In the genomic region with DNA sequence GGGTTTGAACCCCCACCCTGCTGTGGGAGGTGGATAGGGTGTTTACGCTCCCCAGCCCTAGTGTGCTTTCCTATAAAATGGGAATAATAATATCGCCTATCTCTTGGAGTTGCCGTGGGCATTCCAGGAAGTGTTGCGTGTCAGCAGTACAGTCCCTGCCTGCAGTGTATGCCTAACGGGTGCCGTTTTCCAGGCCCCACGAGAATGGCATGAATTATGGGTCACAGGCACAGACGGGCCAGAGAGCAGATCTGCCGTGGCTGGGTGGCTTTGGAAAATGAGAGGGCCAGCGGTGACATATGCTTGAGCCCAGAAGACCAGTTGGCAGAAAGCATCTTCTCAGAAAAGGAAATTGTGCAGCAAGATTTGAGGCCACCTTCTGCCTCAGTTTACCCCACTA, we compare ENCODE assay signal across 24 cellular contexts.
DNase-seq lines count a peak whose midpoint lies in the region; ATAC-seq and TF ChIP-seq lines count a peak whose summit lies in the region.
"Had no signal": no experiment of that assay in that cellular context is flagged by ENCODE, and none has a peak within 500 bp of the region (broad histone marks: within the 10 kb centered on the region; RNA-seq: fewer than 3 reads in every experiment).

No MANE protein-coding gene starts in this region.

- dilution Hi-C loops in IMR-90 (cut with HindIII; ENCODE audit: low sequenced_read_pairs, unreplicated experiment) = no loop called here

- no peak for ATAC-seq in IMR-90 (ENCODE audit: low read depth)
- no peak for ATAC-seq in activated T-helper 17 cell treated with anti-CD3 and anti-CD28 coated beads, Interleukin-2, amount 50 U/mL, for 72 hours (replicated peaks)
- ATAC-seq: activated naive CD8-positive, alpha-beta T cell treated with anti-CD3 and anti-CD28 coated beads, Interleukin-2, amount 50 U/mL, for 24 hours; left colon; natural killer cell; Right ventricle myocardium inferior had no signal

- CTCF ChIA-PET in AG04450 (lab: Charles Lee) (interaction anchor here (1.1 kb wide), 1 partner anchor 18 kb away, joined by 3 read pairs; no protein-coding TSS in a partner anchor), IMR-90 (lab: Yijun Ruan, JAX) (interaction anchor here (1.2 kb wide), 1 partner anchor 26 kb away, joined by 3 read pairs; no protein-coding TSS in a partner anchor)

- H3K9me3 ChIP-seq in AG04450 (ENCODE audit: control insufficient read depth, insufficient read depth, low read length) = peaks cover 9% of the 10 kb centered on the region; the same call in 1 of the 2 replicates
- H3K9me3 ChIP-seq in IMR-90 (ENCODE audit: control insufficient read depth, insufficient read depth, low read length) = no peaks in the 10 kb centered on the region; the same call in 1 of the 2 replicates
- H3K9me3 ChIP-seq in endodermal cell (ENCODE audit: control insufficient read depth, low read length) = no peaks in the 10 kb centered on the region
- H3K9me3 ChIP-seq in osteoblast (ENCODE audit: low read depth, low read length) = no peaks in the 10 kb centered on the region
- H3K9me3 ChIP-seq: HAP-1, tibial artery had no signal

- peak overlapping the region; percentile 83 for H3K27ac Mint-ChIP-seq in endodermal cell
- no peak overlapping the region for H3K27ac Mint-ChIP-seq in activated T-helper 17 cell treated with anti-CD3 and anti-CD28 coated beads, Interleukin-2, amount 50 U/mL, for 72 hours
- H3K27ac Mint-ChIP-seq: activated CD4-positive, alpha-beta memory T cell treated with anti-CD3 and anti-CD28 coated beads for 36 hours; activated naive CD8-positive, alpha-beta T cell treated with anti-CD3 and anti-CD28 coated beads, Interleukin-2, amount 50 U/mL, for 24 hours; B cell; memory B cell; natural killer cell; stimulated activated naive CD8-positive, alpha-beta T cell treated with anti-CD3 and anti-CD28 coated beads, Interleukin-15, amount 100 ng/mL, for 72 hours had no signal

- H3K4me1 Mint-ChIP-seq in endodermal cell = peaks cover 15% of the 10 kb centered on the region
- peaks cover 7% of the 10 kb centered on the region for H3K4me1 Mint-ChIP-seq in activated T-helper 17 cell treated with anti-CD3 and anti-CD28 coated beads, Interleukin-2, amount 50 U/mL, for 72 hours
- H3K4me1 Mint-ChIP-seq: activated naive CD8-positive, alpha-beta T cell treated with anti-CD3 and anti-CD28 coated beads, Interleukin-2, amount 50 U/mL, for 24 hours; stimulated activated naive CD8-positive, alpha-beta T cell treated with anti-CD3 and anti-CD28 coated beads, Interleukin-15, amount 100 ng/mL, for 72 hours had no signal

- H3K4me1 ChIP-seq in IMR-90 (ENCODE audit: control insufficient read depth, insufficient read depth, low read length) (peaks cover 41% of the 10 kb centered on the region), endodermal cell (ENCODE audit: control insufficient read depth, insufficient read depth, low read length) (no peaks in the 10 kb centered on the region), osteoblast (ENCODE audit: insufficient read depth, low read length) (peaks cover 33% of the 10 kb centered on the region)
- H3K4me1 ChIP-seq: HAP-1 had no signal

- TF ChIP-seq CTCF in AG04450 (IDR thresholded peaks at IDR 0.05; ENCODE audit: low read depth, low read length) = no peak
- TF ChIP-seq CTCF in IMR-90 (conservative IDR thresholded peaks at IDR 0.05; ENCODE audit: low read depth, low read length) = no peak
- no peak for TF ChIP-seq CTCF in endodermal cell (conservative IDR thresholded peaks at IDR 0.05)
- no peak for TF ChIP-seq CTCF in osteoblast (IDR thresholded peaks at IDR 0.05; ENCODE audit: extremely low read depth, low read depth, low read length)

- H3K9me1 ChIP-seq in IMR-90 (ENCODE audit: insufficient read depth, low read length) = peaks cover 29% of the 10 kb centered on the region

- peak overlapping the region; percentile 19 for H4K5ac ChIP-seq in IMR-90 (ENCODE audit: low read depth, low read length)

- no peak overlapping the region for H2AFZ ChIP-seq in IMR-90 (replicated peaks; ENCODE audit: low read length, poor library complexity)
- no peak overlapping the region for H2AFZ ChIP-seq in osteoblast (ENCODE audit: low read length)

- H4K8ac ChIP-seq in IMR-90 (ENCODE audit: low read depth in 2 of 2, low read length in 2 of 2) = peak overlapping the region; percentile 21 to 37; a peak in 2 of 4 replicates

- H3K4me3 Mint-ChIP-seq in endodermal cell = no peak overlapping the region
- H3K4me3 Mint-ChIP-seq in activated T-helper 17 cell treated with anti-CD3 and anti-CD28 coated beads, Interleukin-2, amount 50 U/mL, for 72 hours = no peak overlapping the region
- H3K4me3 Mint-ChIP-seq: activated CD4-positive, alpha-beta memory T cell treated with anti-CD3 and anti-CD28 coated beads for 36 hours; activated naive CD8-positive, alpha-beta T cell treated with anti-CD3 and anti-CD28 coated beads, Interleukin-2, amount 50 U/mL, for 24 hours; B cell; memory B cell; natural killer cell; stimulated activated naive CD8-positive, alpha-beta T cell treated with anti-CD3 and anti-CD28 coated beads, Interleukin-15, amount 100 ng/mL, for 72 hours had no signal

- peak overlapping the region; percentile 9; the same call in 1 of the 2 replicates for H3K23ac ChIP-seq in IMR-90 (ENCODE audit: low read depth, low read length)

- WGBS in IMR-90 (ENCODE audit: extremely low coverage in 2 of 2, insufficient read length in 1 of 2), 2 experiments = 78% methylated on average over 9 of the region's 10 CpGs; no CpG with 5 or more reads in 1 of the 2 experiments
- WGBS in endodermal cell (ENCODE audit: insufficient coverage in 1 of 2, insufficient read length in 1 of 2), 2 experiments = 94 to 95% methylated on average over 10 of the region's 10 CpGs

- H3K4ac ChIP-seq in IMR-90 (ENCODE audit: low read depth, low read length) = peak overlapping the region; percentile 30

- no peaks in the 10 kb centered on the region for H3K9me3 Mint-ChIP-seq in endodermal cell
- H3K9me3 Mint-ChIP-seq in activated T-helper 17 cell treated with anti-CD3 and anti-CD28 coated beads, Interleukin-2, amount 50 U/mL, for 72 hours = peaks cover 3% of the 10 kb centered on the region
- H3K9me3 Mint-ChIP-seq: activated CD4-positive, alpha-beta memory T cell treated with anti-CD3 and anti-CD28 coated beads for 36 hours; activated naive CD8-positive, alpha-beta T cell treated with anti-CD3 and anti-CD28 coated beads, Interleukin-2, amount 50 U/mL, for 24 hours; natural killer cell; stimulated activated naive CD8-positive, alpha-beta T cell treated with anti-CD3 and anti-CD28 coated beads, Interleukin-15, amount 100 ng/mL, for 72 hours had no signal

- no peaks in the 10 kb centered on the region for H3K27me3 Mint-ChIP-seq in endodermal cell (ENCODE audit: insufficient read depth)
- peaks cover 24% of the 10 kb centered on the region for H3K27me3 Mint-ChIP-seq in activated T-helper 17 cell treated with anti-CD3 and anti-CD28 coated beads, Interleukin-2, amount 50 U/mL, for 72 hours

- intact Hi-C loops in IMR-90 (cut with micrococcal nuclease) = no loop called here

- POLR2A ChIA-PET in AG04450 (lab: Yijun Ruan, JAX) (interaction anchor here (1.0 to 1.1 kb wide), 2 partner anchors 9 to 18 kb away, joined by 3 to 9 read pairs; no protein-coding TSS in a partner anchor), IMR-90 (lab: Charles Lee; ENCODE audit: unreplicated experiment) (no interaction called here)

- peak overlapping the region; percentile 61 for H3K14ac ChIP-seq in IMR-90 (replicated peaks; ENCODE audit: low read depth, low read length)

- H3K36me3 Mint-ChIP-seq in endodermal cell (ENCODE audit: low read depth) = no peaks in the 10 kb centered on the region
- no peaks in the 10 kb centered on the region for H3K36me3 Mint-ChIP-seq in activated T-helper 17 cell treated with anti-CD3 and anti-CD28 coated beads, Interleukin-2, amount 50 U/mL, for 72 hours (ENCODE audit: low read depth)
- H3K36me3 Mint-ChIP-seq: activated CD4-positive, alpha-beta memory T cell treated with anti-CD3 and anti-CD28 coated beads for 36 hours; memory B cell; natural killer cell had no signal

- no peak for TF ChIP-seq POLR2A in IMR-90 (IDR thresholded peaks at IDR 0.05; ENCODE audit: low read depth, low read length)

- H3K4me3 ChIP-seq in AG04450 (ENCODE audit: low read depth, low read length) = no peak overlapping the region
- H3K4me3 ChIP-seq in IMR-90 (ENCODE audit: insufficient read depth, low read depth, low read length) = no peak overlapping the region
- H3K4me3 ChIP-seq in endodermal cell (ENCODE audit: low read length) = no peak overlapping the region
- no peak overlapping the region for H3K4me3 ChIP-seq in osteoblast (ENCODE audit: insufficient read depth, low read length)
- H3K4me3 ChIP-seq: HAP-1, tibial artery had no signal

- H2BK20ac ChIP-seq in IMR-90 (ENCODE audit: low read depth, low read length) = 0 out of 2 replicates have a peak overlapping the region, but pooled peaks have one; percentile 31

- H4K20me1 ChIP-seq in IMR-90 (ENCODE audit: insufficient read depth, low read length) = peaks cover 32% of the 10 kb centered on the region
- peaks cover 47% of the 10 kb centered on the region for H4K20me1 ChIP-seq in osteoblast (ENCODE audit: insufficient read depth, low read length)

- in situ Hi-C loops in IMR-90 (cut with MboI; ENCODE audit: low sequenced_read_pairs) = no loop called here

- H2BK15ac ChIP-seq in IMR-90 (ENCODE audit: low read depth, low read length) = peak overlapping the region; percentile 5; the same call in 1 of the 3 replicates

- H3K79me1 ChIP-seq in IMR-90 (ENCODE audit: low read depth in 1 of 2, low read length in 2 of 2) = peaks cover 57 to 98% of the 10 kb centered on the region in 2 experiments

- H3K27me3 ChIP-seq in AG04450 (ENCODE audit: control insufficient read depth, insufficient read depth, low read length) = no peaks in the 10 kb centered on the region
- no peaks in the 10 kb centered on the region for H3K27me3 ChIP-seq in IMR-90 (ENCODE audit: control insufficient read depth, insufficient read depth, low read length)
- no peaks in the 10 kb centered on the region for H3K27me3 ChIP-seq in endodermal cell (ENCODE audit: control insufficient read depth, insufficient read depth, low read length, poor library complexity, severe bottlenecking)
- no peaks in the 10 kb centered on the region for H3K27me3 ChIP-seq in osteoblast (ENCODE audit: insufficient read depth, low read length)
- H3K27me3 ChIP-seq: tibial artery had no signal

- no peak for DNase-seq in AG04450 (ENCODE audit: low read depth, low spot score)
- no peak for DNase-seq in IMR-90
- DNase-seq in endodermal cell = no peak
- peak; percentile 81 for DNase-seq in osteoblast (ENCODE audit: insufficient read length, low spot score, missing footprints)
- DNase-seq in COLO668 (lab: John Stamatoyannopoulos, UW; ENCODE audit: unreplicated experiment) = no peak
- DNase-seq in HuH-7.5 (ENCODE audit: low spot score) = no peak
- DNase-seq in NCI-H345 treated with DMSO at 0.1 percent for 48 hours (lab: John Stamatoyannopoulos, UW; ENCODE audit: unreplicated experiment) = no peak
- DNase-seq: activated CD4-positive, alpha-beta memory T cell treated with anti-CD3 and anti-CD28 coated beads for 36 hours; activated gamma-delta T cell; activated naive CD8-positive, alpha-beta T cell treated with anti-CD3 and anti-CD28 coated beads, Interleukin-2, amount 50 U/mL, for 24 hours; Calu3; cortex of kidney; KG1; left colon; natural killer cell; NCI-H146; stimulated activated naive CD8-positive, alpha-beta T cell treated with anti-CD3 and anti-CD28 coated beads, Interleukin-15, amount 100 ng/mL, for 72 hours; SW 1271; tibial artery had no signal

- no TSS peak for BruUV-seq in IMR-90 (replicated peaks; lab: Mats Ljungman, UMichigan)

- H3K9ac ChIP-seq in IMR-90 (ENCODE audit: low read depth, low read length) (no peak overlapping the region), endodermal cell (ENCODE audit: extremely low read depth, low read length, poor library complexity, severe bottlenecking) (no peak overlapping the region)

- H3K4me2 ChIP-seq in IMR-90 (ENCODE audit: low read depth, low read length) (peak overlapping the region; percentile 11), osteoblast (ENCODE audit: insufficient read depth, low read length) (peak overlapping the region; percentile 21)

- H2AK5ac ChIP-seq in IMR-90 (ENCODE audit: low read depth, low read length) = peak overlapping the region; percentile 80

- H3K18ac ChIP-seq in IMR-90 (ENCODE audit: low read depth, low read length) = peak overlapping the region; percentile 10; the same call in 1 of the 2 replicates

- H3K36me3 ChIP-seq in IMR-90 (ENCODE audit: control insufficient read depth, insufficient read depth, low read length) (no peaks in the 10 kb centered on the region), endodermal cell (ENCODE audit: control insufficient read depth, insufficient read depth, low read length) (no peaks in the 10 kb centered on the region), osteoblast (ENCODE audit: insufficient read depth, low read length) (no peaks in the 10 kb centered on the region)
- H3K36me3 ChIP-seq: HAP-1, tibial artery had no signal

- peak overlapping the region; percentile 23; the same call in 1 of the 2 replicates for H2BK120ac ChIP-seq in IMR-90 (ENCODE audit: low read depth, low read length)

- H3K79me2 ChIP-seq in osteoblast (ENCODE audit: insufficient read depth, low read length) = peaks cover 7% of the 10 kb centered on the region

- peak overlapping the region; percentile 14 for H2BK5ac ChIP-seq in IMR-90 (ENCODE audit: low read depth, low read length, poor library complexity, severe bottlenecking)

- H3K27ac ChIP-seq in AG04450 (ENCODE audit: low read depth, low read length) (peak overlapping the region; percentile 57), IMR-90 (ENCODE audit: insufficient read depth, low read length) (peak overlapping the region; percentile 48; the same call in 1 of the 2 replicates), endodermal cell (ENCODE audit: low read depth, low read length) (peak overlapping the region; percentile 32), osteoblast (ENCODE audit: low read depth, low read length) (peak overlapping the region; percentile 2)

- no peak for TF ChIP-seq RAD21 in IMR-90 (IDR thresholded peaks at IDR 0.05; ENCODE audit: low read length)

- H3K56ac ChIP-seq in IMR-90 (ENCODE audit: extremely low read depth, insufficient read depth, low read length) = no peak overlapping the region

- H2AK9ac ChIP-seq in IMR-90 (replicated peaks; ENCODE audit: low read depth, low read length, poor library complexity) = peak overlapping the region; percentile 84

- peak overlapping the region; percentile 29 for H4K91ac ChIP-seq in IMR-90 (ENCODE audit: insufficient read depth, low read depth, low read length)

Comparison
In these comparisons a context has a peak if more than half of its experiments do, and no peak if none do; other contexts are left out.
1. H3K27ac ChIP-seq: peak in every context shown above with its lines; median percentile 57 in AG04450; 48 in IMR-90; 32 in endodermal cell; 2 in osteoblast.